11 cellular contexts compared by ENCODE assay signal in genomic region chr16:88062341-88062861, GRCh38.
DNase-seq lines count a peak whose midpoint lies in the region; ATAC-seq and TF ChIP-seq lines count a peak whose summit lies in the region.
"Had no signal": no experiment of that assay in that cellular context is flagged by ENCODE, and none has a peak within 500 bp of the region (broad histone marks: within the 10 kb centered on the region; RNA-seq: fewer than 3 reads in every experiment).

No MANE protein-coding gene starts in this region.

- H3K36me3 ChIP-seq in BJ (ENCODE audit: control insufficient read depth, insufficient read depth, low read length) = peaks cover 7% of the 10 kb centered on the region

- DNase-seq in BJ (ENCODE audit: low read depth) (peak; percentile 51), amniotic epithelial cell (ENCODE audit: low read depth) (peak; percentile 71), left cardiac atrium (peak; percentile 56), renal cortical epithelial cell (ENCODE audit: low read depth) (peak; percentile 49), Calu3 (no peak), SHP77 (lab: John Stamatoyannopoulos, UW) (no peak)
- no peak for DNase-seq in stimulated activated CD4-positive, alpha-beta T cell treated with anti-CD3 and anti-CD28 coated beads, Interleukin-2, amount 100 ng/mL, for 48 hours
- DNase-seq: activated gamma-delta T cell, Caco-2, GOT3 had no signal

- CTCF ChIA-PET in BJ (lab: Yijun Ruan, JAX) = interaction anchor here (1.0 to 2.7 kb wide), 10 partner anchors 13 to 361 kb away, joined by 3 to 9 read pairs (median 5); no protein-coding TSS in a partner anchor
- CTCF ChIA-PET in Calu3 (lab: Charles Lee) = no interaction called here

- H3K4me3 ChIP-seq in BJ (ENCODE audit: low read depth, low read length) = no peak overlapping the region

- H3K4me3 Mint-ChIP-seq in Calu3 (ENCODE audit: low read depth, unreplicated experiment) = no peak overlapping the region

- no peaks in the 10 kb centered on the region for H3K4me1 Mint-ChIP-seq in Calu3 (ENCODE audit: low read depth, unreplicated experiment)

- no peak overlapping the region for H3K27ac Mint-ChIP-seq in Calu3 (ENCODE audit: unreplicated experiment)

- no peaks in the 10 kb centered on the region for H3K9me3 Mint-ChIP-seq in Calu3 (ENCODE audit: low read depth, unreplicated experiment)

- TF ChIP-seq CTCF in BJ (IDR thresholded peaks at IDR 0.05; ENCODE audit: insufficient read depth, low read depth, low read length) (no peak), Calu3 (IDR thresholded peaks at IDR 0.05; ENCODE audit: unreplicated experiment) (no peak)

- BruUV-seq in Calu3 (replicated peaks; lab: Mats Ljungman, UMichigan) = no TSS peak

- no peaks in the 10 kb centered on the region for H3K27me3 Mint-ChIP-seq in Calu3 (ENCODE audit: unreplicated experiment)

- H3K27me3 ChIP-seq in BJ (ENCODE audit: control insufficient read depth, insufficient read depth, low read length) = no peaks in the 10 kb centered on the region

- ATAC-seq in left cardiac atrium (peak; percentile 79 to 81), GM18867 (IDR thresholded peaks at IDR 0.05; ENCODE audit: unreplicated experiment) (no peak)

- peaks cover 8% of the 10 kb centered on the region for H3K36me3 Mint-ChIP-seq in Calu3 (ENCODE audit: insufficient read depth, unreplicated experiment)

- intact Hi-C loops in left cardiac atrium (cut with DNase I) = no loop called here
- intact Hi-C loops in Calu3 (cut with micrococcal nuclease; ENCODE audit: unreplicated experiment) = no loop called here

- POLR2A ChIA-PET in BJ (lab: Charles Lee) = interaction anchor here (0.7 kb wide), 1 partner anchor 11 kb away, joined by 3 read pairs; no protein-coding TSS in a partner anchor

Comparison
In these comparisons a context has a peak if more than half of its experiments do, and no peak if none do; other contexts are left out.
1. DNase-seq: peak in BJ (single experiment), amniotic epithelial cell (single experiment), left cardiac atrium (single experiment) and renal cortical epithelial cell (single experiment); none in Calu3 (single experiment), stimulated activated CD4-positive, alpha-beta T cell treated with anti-CD3 and anti-CD28 coated beads, Interleukin-2, amount 100 ng/mL, for 48 hours (0 of 2) and SHP77 (0 of 2).